25 cellular contexts compared by ENCODE assay signal in the genomic region with DNA sequence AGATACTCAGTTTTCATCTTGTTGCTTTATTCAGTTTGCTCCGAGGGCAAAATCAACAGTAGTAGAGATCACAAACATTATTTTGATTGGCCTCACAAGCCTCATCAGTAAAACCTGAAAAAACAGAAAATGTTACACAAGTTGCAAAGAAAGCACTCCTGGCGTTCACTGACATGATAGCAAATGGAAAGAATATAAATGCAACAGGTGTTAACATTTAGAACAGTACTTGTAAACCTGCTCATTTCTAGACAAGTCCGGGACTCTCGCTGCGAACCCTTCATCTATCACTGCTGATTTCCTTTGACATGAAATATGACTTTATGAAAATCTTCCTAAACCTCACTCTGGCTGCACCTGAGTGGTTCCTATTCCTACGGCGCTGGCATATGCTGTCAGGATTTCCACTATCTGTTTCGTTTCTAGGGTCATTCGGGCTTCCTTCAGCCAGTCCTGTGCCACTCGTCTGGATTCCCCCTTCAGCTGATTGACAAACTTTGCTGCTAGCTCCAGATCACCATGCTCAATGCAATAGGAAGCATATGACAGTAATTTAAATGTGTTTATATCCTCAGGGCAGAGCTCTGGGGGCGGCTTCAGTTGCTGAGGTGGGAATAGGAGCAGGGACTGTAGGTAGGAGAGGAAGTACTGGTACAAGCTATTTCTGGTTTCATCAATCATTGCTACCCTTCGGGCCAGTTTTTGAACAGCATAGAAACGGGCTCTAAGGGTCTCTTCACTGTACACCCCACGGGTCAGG. TPM values are rescaled to one million over a fixed set of nuclear protein-coding genes. Genes with fewer than 3 reads are reported as not detected.
DNase-seq lines count a peak whose midpoint lies in the region; ATAC-seq, FAIRE-seq and TF ChIP-seq lines count a peak whose summit lies in the region.
"Had no signal": no experiment of that assay in that cellular context is flagged by ENCODE, and none has a peak within 500 bp of the region (broad histone marks: within the 10 kb centered on the region; RNA-seq: fewer than 3 reads in every experiment).

No MANE protein-coding gene starts in this region.

- H3K18ac ChIP-seq in H1 (ENCODE audit: extremely low read depth, low read length): no peak overlapping the region

- DNase-seq in MCF 10A (ENCODE audit: unreplicated experiment) (no peak), breast epithelium (ENCODE audit: low spot score in 2 of 2) (no peak), PC-9 (no peak), H1 (ENCODE audit: low read depth in 1 of 2, low spot score in 2 of 2) (no peak), BE2C (no peak)
- no peak for DNase-seq in stimulated activated naive B cell treated with anti-CD40 and anti-IgM and Interleukin-4, amounts not matched to agents 10 μg/mL and 1 μg/mL and 100 μg/mL, for 72 hours
- no peak for DNase-seq in NK-92 treated with Interleukin-12 subunit alpha and Interleukin-12 subunit beta, amount 100 ng/mL, for 24 hours (lab: John Stamatoyannopoulos, UW)
- no peak for DNase-seq in activated CD4-positive, CD25-positive, alpha-beta regulatory T cell (lab: John Stamatoyannopoulos, UW)
- DNase-seq: activated naive CD8-positive, alpha-beta T cell treated with anti-CD3 and anti-CD28 coated beads, Interleukin-2, amount 10 ng/mL, durations not matched to agents 7 days and 5 days; activated T-cell treated with anti-CD3 and anti-CD28 coated beads for 4 hours; cortex of kidney; EL; HFFc6; left colon; NCI-H146; NCI-H2171; NCI-H524 treated with DMSO at 0.1 percent for 48 hours; SHP77; stimulated activated CD4-positive, alpha-beta T cell treated with anti-CD3 and anti-CD28 coated beads, Interleukin-1b, Interleukin-23, amount 100 ng/mL, for 48 hours; transverse colon had no signal

- FAIRE-seq in H1 (lab: Jason Lieb, UNC): no peak

- no peak overlapping the region for H3K14ac ChIP-seq in H1 (ENCODE audit: insufficient read length)

- POLR2A ChIA-PET in MCF 10A (lab: Yijun Ruan, JAX) (interaction anchor here (0.9 kb wide), 1 partner anchor 14 kb away, joined by 4 read pairs; no protein-coding TSS in a partner anchor), PC-9 (lab: Charles Lee; ENCODE audit: unreplicated experiment) (no interaction called here), H1 (lab: Charles Lee; ENCODE audit: partially characterized antibody) (interaction anchor here (0.8 to 3.5 kb wide), 9 partner anchors 8 to 44 kb away, joined by 3 to 24 read pairs (median 4); partner anchors contain the start of genes POLR1A and PTCD3)

- H3K56ac ChIP-seq in H1 (replicated peaks; ENCODE audit: insufficient read length, low read depth, low read length): no peak overlapping the region

- no peak overlapping the region for H2AFZ ChIP-seq in PC-9
- H2AFZ ChIP-seq in H1 (ENCODE audit: low read length): no peak overlapping the region

- TF ChIP-seq CTCF in MCF 10A (IDR thresholded peaks at IDR 0.05; ENCODE audit: unreplicated experiment): no peak
- no peak for TF ChIP-seq CTCF in breast epithelium (IDR thresholded peaks at IDR 0.05)
- no peak for TF ChIP-seq CTCF in PC-9 (conservative IDR thresholded peaks at IDR 0.05)
- TF ChIP-seq CTCF in H1 (IDR thresholded peaks at IDR 0.05; ENCODE audit: control extremely low read depth in 1 of 3, insufficient read depth in 1 of 3, low read depth in 1 of 3, low read length in 3 of 3): no peak
- no peak for TF ChIP-seq CTCF in BE2C (IDR thresholded peaks at IDR 0.05; ENCODE audit: low read depth, low read length)

- no peak overlapping the region for H2BK120ac ChIP-seq in H1 (replicated peaks; ENCODE audit: low read depth, low read length)

- H2BK5ac ChIP-seq in H1 (ENCODE audit: low read depth, low read length): no peak overlapping the region

- H2AK5ac ChIP-seq in H1 (ENCODE audit: low read depth, low read length): no peak overlapping the region

- H3K27ac ChIP-seq in breast epithelium: no peak overlapping the region
- H3K27ac ChIP-seq in PC-9: no peak overlapping the region
- no peak overlapping the region for H3K27ac ChIP-seq in H1 (ENCODE audit: low read depth, low read length)
- H3K27ac ChIP-seq: prostate gland, transverse colon had no signal

- H3K9me3 ChIP-seq in breast epithelium: no peaks in the 10 kb centered on the region
- H3K9me3 ChIP-seq in PC-9 (ENCODE audit: insufficient read depth, low read depth): no peaks in the 10 kb centered on the region
- H3K9me3 ChIP-seq in H1 (ENCODE audit: insufficient read depth in 2 of 2, low read depth in 1 of 2, low read length in 1 of 2): no peaks in the 10 kb centered on the region
- H3K9me3 ChIP-seq in BE2C: no peaks in the 10 kb centered on the region
- H3K9me3 ChIP-seq: prostate gland, transverse colon had no signal

- no peak overlapping the region for H4K5ac ChIP-seq in H1 (ENCODE audit: insufficient read length, low read depth, low read length)

- no peak overlapping the region for H2BK20ac ChIP-seq in H1 (ENCODE audit: low read length)

- CTCF ChIA-PET in MCF 10A (lab: Yijun Ruan, JAX) (interaction anchor here (0.6 to 1.2 kb wide), 3 partner anchors 10 to 15 kb away, joined by 3 to 4 read pairs (median 3); no protein-coding TSS in a partner anchor), PC-9 (lab: Charles Lee) (no interaction called here), H1 (lab: Charles Lee; ENCODE audit: partially characterized antibody) (interaction anchor here (1.5 to 1.8 kb wide), 2 partner anchors 56 to 306 kb away, joined by 3 to 5 read pairs; no protein-coding TSS in a partner anchor)

- no peaks in the 10 kb centered on the region for H3K23me2 ChIP-seq in H1 (ENCODE audit: low read depth, low read length)

- H3K79me1 ChIP-seq in H1 (ENCODE audit: low read depth, low read length): no peaks in the 10 kb centered on the region

- no peaks in the 10 kb centered on the region for H3K27me3 Mint-ChIP-seq in MCF 10A (ENCODE audit: insufficient read depth, unreplicated experiment)
- H3K27me3 Mint-ChIP-seq in stimulated activated naive B cell treated with anti-CD40 and anti-IgM and Interleukin-4, amounts not matched to agents 10 μg/mL and 1 μg/mL and 100 μg/mL, for 72 hours: no peaks in the 10 kb centered on the region
- H3K27me3 Mint-ChIP-seq: activated naive CD8-positive, alpha-beta T cell treated with anti-CD3 and anti-CD28 coated beads, Interleukin-2, amount 10 ng/mL, durations not matched to agents 7 days and 5 days; brain; stimulated activated naive CD8-positive, alpha-beta T cell treated with anti-CD3 and anti-CD28 coated beads, Interleukin-15, Interleukin-2, amounts not matched to agents 100 ng/mL and 50 ng/mL, for 24 hours; T-cell had no signal

- H3K4me2 ChIP-seq in PC-9 (no peak overlapping the region), H1 (ENCODE audit: insufficient read depth in 1 of 2, low read depth in 2 of 2, low read length in 2 of 2) (no peak overlapping the region)

- no peak overlapping the region for H4K91ac ChIP-seq in H1 (replicated peaks; ENCODE audit: insufficient read length, low read length)

- TF ChIP-seq EP300 in H1 (IDR thresholded peaks at IDR 0.05; ENCODE audit: borderline replicate concordance in 1 of 2, low read depth in 2 of 2, low read length in 2 of 2): no peak

- no peak overlapping the region for H3K23ac ChIP-seq in H1 (ENCODE audit: insufficient read length)

- H3F3A ChIP-seq in PC-9 (ENCODE audit: insufficient read depth, low read depth): peaks cover 54% of the 10 kb centered on the region

- no peak overlapping the region for H3K4me3 Mint-ChIP-seq in MCF 10A (ENCODE audit: unreplicated experiment)
- H3K4me3 Mint-ChIP-seq in stimulated activated naive B cell treated with anti-CD40 and anti-IgM and Interleukin-4, amounts not matched to agents 10 μg/mL and 1 μg/mL and 100 μg/mL, for 72 hours: no peak overlapping the region
- H3K4me3 Mint-ChIP-seq: activated naive CD8-positive, alpha-beta T cell treated with anti-CD3 and anti-CD28 coated beads, Interleukin-2, amount 10 ng/mL, durations not matched to agents 7 days and 5 days; brain; HFFc6; nephron; stimulated activated naive CD8-positive, alpha-beta T cell treated with anti-CD3 and anti-CD28 coated beads, Interleukin-15, Interleukin-2, amounts not matched to agents 100 ng/mL and 50 ng/mL, for 24 hours; T-cell had no signal

- WGBS in H1 (ENCODE audit: extremely low coverage in 1 of 2, insufficient coverage in 1 of 2, insufficient read length in 1 of 2, insufficient replicate concordance in 2 of 2, low coverage in 1 of 2, low lambda C conversion rate in 2 of 2, missing lambda C conversion rate in 1 of 2), 2 experiments: 87% methylated on average over 14 of the region's 14 CpGs; no CpG with 5 or more reads in 1 of the 2 experiments

- H3K4ac ChIP-seq in H1 (replicated peaks; ENCODE audit: insufficient read length, low read depth, low read length): no peak overlapping the region

- no peaks in the 10 kb centered on the region for H3K4me1 Mint-ChIP-seq in MCF 10A (ENCODE audit: insufficient read depth, unreplicated experiment)
- peaks cover 7 to 8% of the 10 kb centered on the region in 2 donors for H3K4me1 Mint-ChIP-seq in stimulated activated naive B cell treated with anti-CD40 and anti-IgM and Interleukin-4, amounts not matched to agents 10 μg/mL and 1 μg/mL and 100 μg/mL, for 72 hours
- H3K4me1 Mint-ChIP-seq: brain, nephron had no signal

- intact Hi-C loops in MCF 10A (cut with micrococcal nuclease) (no loop called here), breast epithelium (cut with DNase I; ENCODE audit: low total_unique reads) (no loop called here), PC-9 (cut with micrococcal nuclease; ENCODE audit: unreplicated experiment) (no loop called here)

- no peak overlapping the region for H4K8ac ChIP-seq in H1 (ENCODE audit: extremely low read depth, insufficient read depth, low read length)

- peaks cover 96% of the 10 kb centered on the region for H3K36me3 Mint-ChIP-seq in MCF 10A (ENCODE audit: insufficient read depth, unreplicated experiment)
- peaks cover 22 to 46% of the 10 kb centered on the region in 2 donors for H3K36me3 Mint-ChIP-seq in stimulated activated naive B cell treated with anti-CD40 and anti-IgM and Interleukin-4, amounts not matched to agents 10 μg/mL and 1 μg/mL and 100 μg/mL, for 72 hours

- H3K9me3 Mint-ChIP-seq in MCF 10A (ENCODE audit: unreplicated experiment): no peaks in the 10 kb centered on the region
- no peaks in the 10 kb centered on the region for H3K9me3 Mint-ChIP-seq in stimulated activated naive B cell treated with anti-CD40 and anti-IgM and Interleukin-4, amounts not matched to agents 10 μg/mL and 1 μg/mL and 100 μg/mL, for 72 hours
- H3K9me3 Mint-ChIP-seq: activated naive CD8-positive, alpha-beta T cell treated with anti-CD3 and anti-CD28 coated beads, Interleukin-2, amount 10 ng/mL, durations not matched to agents 7 days and 5 days; brain; HFFc6; nephron; stimulated activated naive CD8-positive, alpha-beta T cell treated with anti-CD3 and anti-CD28 coated beads, Interleukin-15, Interleukin-2, amounts not matched to agents 100 ng/mL and 50 ng/mL, for 24 hours; T-cell had no signal

- H3K27me3 ChIP-seq in breast epithelium (no peaks in the 10 kb centered on the region), PC-9 (ENCODE audit: insufficient read depth, low read depth) (no peaks in the 10 kb centered on the region), H1 (replicated peaks in 1 of 4; ENCODE audit: control insufficient read depth in 3 of 4, extremely low read depth in 1 of 4, insufficient read depth in 3 of 4, low read length in 3 of 4) (no peaks in the 10 kb centered on the region), BE2C (no peaks in the 10 kb centered on the region)
- H3K27me3 ChIP-seq: transverse colon had no signal

- no peaks in the 10 kb centered on the region for H3K79me2 ChIP-seq in PC-9 (ENCODE audit: low read depth)
- H3K79me2 ChIP-seq in H1 (ENCODE audit: control insufficient read depth in 1 of 2, insufficient read depth in 2 of 2, low read length in 2 of 2): no peaks in the 10 kb centered on the region

- no peak overlapping the region for H2BK15ac ChIP-seq in H1 (ENCODE audit: low read length)

- no peak overlapping the region for H2BK12ac ChIP-seq in H1 (ENCODE audit: low read depth, low read length)

- H3K4me3 ChIP-seq in breast epithelium (no peak overlapping the region), PC-9 (no peak overlapping the region), H1 (ENCODE audit: extremely low read depth in 1 of 4, insufficient read depth in 2 of 4, low read depth in 3 of 4, low read length in 4 of 4) (no peak overlapping the region), BE2C (ENCODE audit: low read depth, low read length) (no peak overlapping the region)
- H3K4me3 ChIP-seq: prostate gland, transverse colon had no signal

- no peak overlapping the region for H3K27ac Mint-ChIP-seq in MCF 10A (ENCODE audit: low read depth, unreplicated experiment)
- H3K27ac Mint-ChIP-seq in stimulated activated naive B cell treated with anti-CD40 and anti-IgM and Interleukin-4, amounts not matched to agents 10 μg/mL and 1 μg/mL and 100 μg/mL, for 72 hours: peak overlapping the region; percentile 80
- H3K27ac Mint-ChIP-seq: HFFc6; nephron; stimulated activated naive CD8-positive, alpha-beta T cell treated with anti-CD3 and anti-CD28 coated beads, Interleukin-15, Interleukin-2, amounts not matched to agents 100 ng/mL and 50 ng/mL, for 24 hours had no signal

- H4K20me1 ChIP-seq in PC-9 (ENCODE audit: insufficient read depth): no peaks in the 10 kb centered on the region; the same call in none of the 2 replicates
- peaks cover 0 to 6% of the 10 kb centered on the region in 2 experiments for H4K20me1 ChIP-seq in H1 (replicated peaks in 1 of 2; ENCODE audit: control insufficient read depth in 1 of 2, insufficient read depth in 2 of 2, low read length in 2 of 2)

- no peak for TF ChIP-seq POLR2A in breast epithelium (IDR thresholded peaks at IDR 0.05)
- peak; percentile 32 to 65; a peak in 2 of 3 replicates for TF ChIP-seq POLR2A in H1 (IDR thresholded peaks at IDR 0.05; ENCODE audit: control extremely low read depth in 1 of 2, low read depth in 2 of 2, low read length in 2 of 2)

- H3K4me1 ChIP-seq in breast epithelium: no peaks in the 10 kb centered on the region
- no peaks in the 10 kb centered on the region for H3K4me1 ChIP-seq in PC-9 (replicated peaks; ENCODE audit: insufficient read depth)
- no peaks in the 10 kb centered on the region for H3K4me1 ChIP-seq in H1 (replicated peaks in 1 of 4; ENCODE audit: control insufficient read depth in 3 of 4, insufficient read depth in 4 of 4, low read length in 3 of 4)
- no peaks in the 10 kb centered on the region for H3K4me1 ChIP-seq in BE2C
- H3K4me1 ChIP-seq: prostate gland, transverse colon had no signal

- BruUV-seq in MCF 10A (replicated peaks; lab: Mats Ljungman, UMichigan): TSS peak; percentile 79
- TSS peak; percentile 22 for BruUV-seq in PC-9 (replicated peaks; lab: Mats Ljungman, UMichigan)

- no peak overlapping the region for H3K9ac ChIP-seq in H1 (replicated peaks in 1 of 4; ENCODE audit: extremely low read depth in 1 of 4, low read depth in 3 of 4, low read length in 3 of 4)

- H3K9me2 ChIP-seq in PC-9 (ENCODE audit: insufficient read depth): no peaks in the 10 kb centered on the region

- no peak for TF ChIP-seq RAD21 in H1 (IDR thresholded peaks at IDR 0.05 in 1 of 2, conservative IDR thresholded peaks at IDR 0.05 in 1 of 2; ENCODE audit: low read depth in 2 of 2, low read length in 2 of 2)

- no peak for ATAC-seq in stimulated activated naive B cell treated with anti-CD40 and anti-IgM and Interleukin-4, amounts not matched to agents 10 μg/mL and 1 μg/mL and 100 μg/mL, for 72 hours (replicated peaks)
- ATAC-seq: left colon, T-cell had no signal

- peaks cover 14% of the 10 kb centered on the region for H3K36me3 ChIP-seq in breast epithelium
- peaks cover 43% of the 10 kb centered on the region for H3K36me3 ChIP-seq in PC-9 (ENCODE audit: low read depth)
- peaks cover 16 to 73% (median 41%) of the 10 kb centered on the region in 4 experiments for H3K36me3 ChIP-seq in H1 (ENCODE audit: control insufficient read depth in 2 of 4, insufficient read depth in 4 of 4, low read length in 3 of 4)
- peaks cover 39% of the 10 kb centered on the region for H3K36me3 ChIP-seq in BE2C

RNA-seq across cellular contexts. Expression of gene PTCD3, which starts 38.1 kb away (rescaled TPM):
- total RNA-seq in MCF 10A (2022) (95.3 and 96.3 TPM in 2 replicates), breast epithelium (100 to 1,000 TPM in 1 of 3 donors, 10 to 100 TPM in 2; 70.1 to 126 (median 99.1) TPM), PC-9 (2021) (64.5 and 82.7 TPM in 2 replicates)
- 191 and 192 TPM in 2 replicates for total RNA-seq in H1 (2021; fragmentation: NEBNext Ultra II Directional; extraction: Animal tissue kit (Norgen Biotek cat#: 25700))
- 48.0 and 64.3 TPM in 2 replicates for polyA plus RNA-seq in H1 (2011; rRNA removed)
- polyA plus RNA-seq in H1 (2011; cell fraction: cytosol; rRNA removed): 68.8 TPM
- 137 TPM for polyA plus RNA-seq in H1 (2011; cell fraction: nucleus; rRNA removed)
- 55.7 to 98.7 TPM (median 69.8 TPM) in 4 replicates for polyA plus RNA-seq in H1 (2012, experiment 1 of 2)
- polyA plus RNA-seq in H1 (2012, experiment 2 of 2): 6.2 TPM
- polyA plus RNA-seq in H1 (2013, experiment 1 of 2): 81.8 TPM
- 77.1 TPM for polyA plus RNA-seq in H1 (2013, experiment 2 of 2)
- polyA minus RNA-seq in H1 (2011; rRNA and poly(A)+ RNA removed): 106 and 160 TPM in 2 replicates
- 69.4 TPM for polyA minus RNA-seq in H1 (2011; cell fraction: cytosol; rRNA and poly(A)+ RNA removed)
- 466 TPM for polyA minus RNA-seq in H1 (2011; cell fraction: nucleus; rRNA and poly(A)+ RNA removed)
- 30.8 TPM for polyA plus RNA-seq in BE2C (2012; ENCODE audit: insufficient read depth, insufficient read length, low read depth)

RNA-seq across cellular contexts. Expression of gene POLR1A, which starts 38.4 kb away (rescaled TPM):
- 46.4 and 52.7 TPM in 2 replicates for total RNA-seq in MCF 10A (2022)
- total RNA-seq in breast epithelium: 10 to 100 TPM; 12.4 to 19.4 (median 13.1) TPM
- total RNA-seq in PC-9 (2021): 23.1 and 29.7 TPM in 2 replicates
- 58.1 and 58.2 TPM in 2 replicates for total RNA-seq in H1 (2021; fragmentation: NEBNext Ultra II Directional; extraction: Animal tissue kit (Norgen Biotek cat#: 25700))
- 8.9 and 9.6 TPM in 2 replicates for polyA plus RNA-seq in H1 (2011; rRNA removed)
- polyA plus RNA-seq in H1 (2011; cell fraction: cytosol; rRNA removed): 8.3 TPM
- 19.0 TPM for polyA plus RNA-seq in H1 (2011; cell fraction: nucleus; rRNA removed)
- polyA plus RNA-seq in H1 (2012, experiment 1 of 2): 17.6 to 34.2 TPM (median 28.7 TPM) in 4 replicates
- 5.8 TPM for polyA plus RNA-seq in H1 (2012, experiment 2 of 2)
- polyA plus RNA-seq in H1 (2013, experiment 1 of 2): 11.9 TPM
- 10.2 TPM for polyA plus RNA-seq in H1 (2013, experiment 2 of 2)
- polyA minus RNA-seq in H1 (2011; rRNA and poly(A)+ RNA removed): 34.2 and 43.8 TPM in 2 replicates
- polyA minus RNA-seq in H1 (2011; cell fraction: cytosol; rRNA and poly(A)+ RNA removed): 66.1 TPM
- 31.5 TPM for polyA minus RNA-seq in H1 (2011; cell fraction: nucleus; rRNA and poly(A)+ RNA removed)
- polyA plus RNA-seq in BE2C (2012; ENCODE audit: insufficient read depth, insufficient read length, low read depth): 32.5 TPM

RNA-seq across cellular contexts. Expression of gene IMMT, which starts 51.2 kb away (rescaled TPM):
- 84.6 and 114 TPM in 2 replicates for total RNA-seq in MCF 10A (2022)
- total RNA-seq in breast epithelium: 10 to 100 TPM; 44.8 to 56.1 (median 48.2) TPM
- 108 and 114 TPM in 2 replicates for total RNA-seq in PC-9 (2021)
- total RNA-seq in H1 (2021; fragmentation: NEBNext Ultra II Directional; extraction: Animal tissue kit (Norgen Biotek cat#: 25700)): 103 and 105 TPM in 2 replicates
- polyA plus RNA-seq in H1 (2011; rRNA removed): 28.9 and 37.7 TPM in 2 replicates
- 46.8 TPM for polyA plus RNA-seq in H1 (2011; cell fraction: cytosol; rRNA removed)
- 38.2 TPM for polyA plus RNA-seq in H1 (2011; cell fraction: nucleus; rRNA removed)
- 78.4 to 97.7 TPM (median 85.7 TPM) in 4 replicates for polyA plus RNA-seq in H1 (2012, experiment 1 of 2)
- polyA plus RNA-seq in H1 (2012, experiment 2 of 2): 14.8 TPM
- 79.4 TPM for polyA plus RNA-seq in H1 (2013, experiment 1 of 2)
- polyA plus RNA-seq in H1 (2013, experiment 2 of 2): 74.8 TPM
- 55.1 and 77.5 TPM in 2 replicates for polyA minus RNA-seq in H1 (2011; rRNA and poly(A)+ RNA removed)
- polyA minus RNA-seq in H1 (2011; cell fraction: cytosol; rRNA and poly(A)+ RNA removed): 49.5 TPM
- polyA minus RNA-seq in H1 (2011; cell fraction: nucleus; rRNA and poly(A)+ RNA removed): 51.9 TPM
- 48.0 TPM for polyA plus RNA-seq in BE2C (2012; ENCODE audit: insufficient read depth, insufficient read length, low read depth)

RNA-seq across cellular contexts. Expression of gene MRPL35, which starts 55.2 kb away (rescaled TPM):
- total RNA-seq in MCF 10A (2022) (36.4 and 44.8 TPM in 2 replicates), breast epithelium (10 to 100 TPM; 16.8 to 21.0 (median 21.0) TPM), PC-9 (2021) (25.2 and 28.1 TPM in 2 replicates)
- total RNA-seq in H1 (2021; fragmentation: NEBNext Ultra II Directional; extraction: Animal tissue kit (Norgen Biotek cat#: 25700)): 42.3 and 44.5 TPM in 2 replicates
- polyA plus RNA-seq in H1 (2011; rRNA removed): 32.4 and 51.2 TPM in 2 replicates
- polyA plus RNA-seq in H1 (2011; cell fraction: cytosol; rRNA removed): 34.5 TPM
- polyA plus RNA-seq in H1 (2011; cell fraction: nucleus; rRNA removed): 30.7 TPM
- 27.0 to 36.8 TPM (median 33.0 TPM) in 4 replicates for polyA plus RNA-seq in H1 (2012, experiment 1 of 2)
- 14.4 TPM for polyA plus RNA-seq in H1 (2012, experiment 2 of 2)
- polyA plus RNA-seq in H1 (2013, experiment 1 of 2): 36.0 TPM
- polyA plus RNA-seq in H1 (2013, experiment 2 of 2): 35.3 TPM
- polyA minus RNA-seq in H1 (2011; rRNA and poly(A)+ RNA removed): 48.0 and 55.3 TPM in 2 replicates
- 17.0 TPM for polyA minus RNA-seq in H1 (2011; cell fraction: cytosol; rRNA and poly(A)+ RNA removed)
- polyA minus RNA-seq in H1 (2011; cell fraction: nucleus; rRNA and poly(A)+ RNA removed): 36.1 TPM
- polyA plus RNA-seq in BE2C (2012; ENCODE audit: insufficient read depth, insufficient read length, low read depth): 24.3 TPM
